ENCODE assay signal across 25 cellular contexts in genomic region chr15:95615436-95615835, GRCh38.
"Had no signal": no experiment of that assay in that cellular context is flagged by ENCODE, and none has a peak within 500 bp of the region (broad histone marks: within the 10 kb centered on the region; RNA-seq: fewer than 3 reads in every experiment).

No MANE protein-coding gene starts in this region.

- H3K9me3 ChIP-seq: breast epithelium, Peyer's patch, SJSA1 had no signal

- H3K4me3 Mint-ChIP-seq: activated CD4-positive, alpha-beta memory T cell treated with anti-CD3 and anti-CD28 coated beads for 36 hours; activated CD4-positive, alpha-beta T cell treated with anti-CD3 and anti-CD28 coated beads, Interleukin-2, amount 10 ng/mL, durations not matched to agents 7 days and 5 days; activated naive CD4-positive, alpha-beta T cell treated with anti-CD3 and anti-CD28 coated beads for 36 hours; activated naive CD8-positive, alpha-beta T cell; activated T-helper 17 cell treated with anti-CD3 and anti-CD28 coated beads, Interleukin-2, amount 50 U/mL, for 72 hours; T-helper 1 cell treated with Interleukin-12 subunit alpha and Interleukin-12 subunit beta and Interleukin-4 antibody, amounts not matched to agents 30 μg/mL and 1 μg/mL, for 36 hours; WTC11 had no signal

- H3K4me1 Mint-ChIP-seq: WTC11 had no signal

- H3K9me3 Mint-ChIP-seq: activated T-helper 17 cell treated with anti-CD3 and anti-CD28 coated beads, Interleukin-2, amount 50 U/mL, for 72 hours; T-helper 1 cell treated with Interleukin-12 subunit alpha and Interleukin-12 subunit beta and Interleukin-4 antibody, amounts not matched to agents 30 μg/mL and 1 μg/mL, for 36 hours; WTC11 had no signal

- H3K27ac Mint-ChIP-seq: activated CD4-positive, alpha-beta memory T cell treated with anti-CD3 and anti-CD28 coated beads for 36 hours; activated CD4-positive, alpha-beta T cell treated with anti-CD3 and anti-CD28 coated beads, Interleukin-2, amount 10 ng/mL, durations not matched to agents 7 days and 5 days; activated naive CD4-positive, alpha-beta T cell treated with anti-CD3 and anti-CD28 coated beads for 36 hours; activated naive CD8-positive, alpha-beta T cell; activated T-helper 17 cell treated with anti-CD3 and anti-CD28 coated beads, Interleukin-2, amount 50 U/mL, for 72 hours; T-helper 1 cell treated with Interleukin-12 subunit alpha and Interleukin-12 subunit beta and Interleukin-4 antibody, amounts not matched to agents 30 μg/mL and 1 μg/mL, for 36 hours; WTC11 had no signal

- H3K4me1 ChIP-seq: breast epithelium, Peyer's patch, SJSA1 had no signal

- H3K4me3 ChIP-seq: breast epithelium, Peyer's patch, SJSA1 had no signal

- DNase-seq: activated CD4-positive, alpha-beta memory T cell treated with anti-CD3 and anti-CD28 coated beads for 36 hours; activated CD4-positive, alpha-beta T cell treated with anti-CD3 and anti-CD28 coated beads, Interleukin-2, amount 10 ng/mL, durations not matched to agents 7 days and 5 days; activated CD4-positive, CD25-positive, alpha-beta regulatory T cell treated with anti-CD3 and anti-CD28 coated beads, Interleukin-2, amount 50 U/mL, for 72 hours; activated CD8-positive, alpha-beta memory T cell treated with anti-CD3 and anti-CD28 coated beads for 24 hours; activated gamma-delta T cell; activated naive CD4-positive, alpha-beta T cell treated with anti-CD3 and anti-CD28 coated beads for 36 hours; activated T-cell treated with anti-CD3 and anti-CD28 coated beads, Interleukin-2, amount 50 U/mL, for 48 hours; NCI-H1092 treated with DMSO at 0.1 percent for 48 hours; NCI-H1417 treated with DMSO at 0.1 percent for 48 hours; NCI-H1694; NCI-H2029 treated with DMSO at 0.1 percent for 48 hours; NCI-H345; NCI-H510A treated with DMSO at 0.1 percent for 48 hours; NCI-H69; NK-92 treated with Interleukin-12 subunit alpha and Interleukin-12 subunit beta, amount 100 ng/mL, for 24 hours; Peyer's patch; SHP77 had no signal

- H3K9ac ChIP-seq: KMS-11 had no signal

- H3K36me3 Mint-ChIP-seq: activated CD4-positive, alpha-beta memory T cell treated with anti-CD3 and anti-CD28 coated beads for 36 hours; activated naive CD8-positive, alpha-beta T cell; WTC11 had no signal

- H3K36me3 ChIP-seq: breast epithelium, Peyer's patch, SJSA1 had no signal

- H3K4me2 ChIP-seq: KMS-11 had no signal

- H3K27me3 Mint-ChIP-seq: activated CD4-positive, alpha-beta memory T cell treated with anti-CD3 and anti-CD28 coated beads for 36 hours; activated CD4-positive, alpha-beta T cell treated with anti-CD3 and anti-CD28 coated beads, Interleukin-2, amount 10 ng/mL, durations not matched to agents 7 days and 5 days; activated naive CD8-positive, alpha-beta T cell; activated T-helper 17 cell treated with anti-CD3 and anti-CD28 coated beads, Interleukin-2, amount 50 U/mL, for 72 hours had no signal

- H3K27me3 ChIP-seq: breast epithelium, Peyer's patch, SJSA1 had no signal

- ATAC-seq: activated T-helper 17 cell treated with anti-CD3 and anti-CD28 coated beads, Interleukin-2, amount 50 U/mL, for 72 hours; WTC11 had no signal

- H3K27ac ChIP-seq: KMS-11, Peyer's patch, RWPE1, SJSA1 had no signal
